1 cellular context compared by ENCODE assay signal in genomic region chr2:236545248-236545658, GRCh38.
TF ChIP-seq lines count a peak whose summit lies in the region.

No MANE protein-coding gene starts in this region.

TF ChIP-seq in GM12878, 131 proteins besides CTCF, POLR2A, EP300 and RAD21 (continued from another document and continues in another):
- TF ChIP-seq BCLAF1 (IDR thresholded peaks at IDR 0.05) = peak; percentile 64; the same call in 1 of the 2 replicates
- no peak for TF ChIP-seq PRDM15 (CRISPR knock-in tag; IDR thresholded peaks at IDR 0.05)
- peak; percentile 67 for TF ChIP-seq IKZF1 (conservative IDR thresholded peaks at IDR 0.05)
- peak; percentile 48 for TF ChIP-seq CREM (IDR thresholded peaks at IDR 0.05; ENCODE audit: low read depth)
- TF ChIP-seq JUND (IDR thresholded peaks at IDR 0.05; ENCODE audit: low read depth, low read length) = peak; percentile 49; the same call in 1 of the 2 replicates
- TF ChIP-seq NFIC (IDR thresholded peaks at IDR 0.05; ENCODE audit: low read depth, low read length) = peak; percentile 54; the same call in 1 of the 2 replicates
- no peak for TF ChIP-seq MYC (IDR thresholded peaks at IDR 0.05; ENCODE audit: insufficient read depth, insufficient read length, insufficient replicate concordance, low read length, severe bottlenecking)
- TF ChIP-seq CHD2 (IDR thresholded peaks at IDR 0.05; ENCODE audit: borderline replicate concordance, low read depth, low read length) = 0 out of 2 replicates have a peak, but pooled peaks have one; percentile 8
- TF ChIP-seq ZBTB11 (CRISPR knock-in tag; IDR thresholded peaks at IDR 0.05) = no peak
- peak; percentile 82 for TF ChIP-seq PAX5 (IDR thresholded peaks at IDR 0.05; ENCODE audit: borderline replicate concordance, low read depth, low read length)
- no peak for TF ChIP-seq SUPT20H (IDR thresholded peaks at IDR 0.05; ENCODE audit: borderline replicate concordance, control insufficient read depth, low read depth, low read length)
- TF ChIP-seq SUZ12 (IDR thresholded peaks at IDR 0.05; ENCODE audit: unreplicated experiment) = no peak
- TF ChIP-seq FOXK2 (IDR thresholded peaks at IDR 0.05) = peak; percentile 57; the same call in 1 of the 2 replicates
- TF ChIP-seq TCF12 (IDR thresholded peaks at IDR 0.05; ENCODE audit: low read depth, low read length) = 0 out of 2 replicates have a peak, but pooled peaks have one; percentile 38
- 0 out of 2 replicates have a peak, but pooled peaks have one; percentile 11 for TF ChIP-seq ZNF592 (IDR thresholded peaks at IDR 0.05)
- TF ChIP-seq BMI1 (IDR thresholded peaks at IDR 0.05; ENCODE audit: borderline replicate concordance) = 0 out of 2 replicates have a peak, but pooled peaks have one; percentile 3
- TF ChIP-seq MLLT1 (IDR thresholded peaks at IDR 0.05) = peak; percentile 12; the same call in 1 of the 2 replicates
- no peak for TF ChIP-seq ASH2L (IDR thresholded peaks at IDR 0.05; ENCODE audit: borderline replicate concordance, low read depth)
- TF ChIP-seq ATF7 (IDR thresholded peaks at IDR 0.05; ENCODE audit: low read depth) = peak; percentile 70
- peak in 1 of 2 experiments; percentile 95; a peak in 2 of 4 replicates for TF ChIP-seq ETV6 (conservative IDR thresholded peaks at IDR 0.05 in 1 of 2, IDR thresholded peaks at IDR 0.05 in 1 of 2; ENCODE audit: borderline replicate concordance in 1 of 2, low read depth in 1 of 2)
- TF ChIP-seq CBX3 (IDR thresholded peaks at IDR 0.05; ENCODE audit: borderline replicate concordance, low read depth) = no peak
- peak; percentile 65 for TF ChIP-seq EED (IDR thresholded peaks at IDR 0.05; ENCODE audit: low read depth)
- peak; percentile 5 for TF ChIP-seq MEF2B (IDR thresholded peaks at IDR 0.05; ENCODE audit: partially characterized antibody, poor library complexity, severe bottlenecking)
- peak; percentile 42; the same call in 1 of the 2 replicates for TF ChIP-seq POLR2AphosphoS5 (IDR thresholded peaks at IDR 0.05; ENCODE audit: low read length)
- peak; percentile 64 for TF ChIP-seq BCL3 (IDR thresholded peaks at IDR 0.05; ENCODE audit: borderline replicate concordance, insufficient read depth, low read depth, low read length, poor library complexity, severe bottlenecking)
- TF ChIP-seq TAF1 (IDR thresholded peaks at IDR 0.05; ENCODE audit: borderline replicate concordance, low read depth, low read length) = peak; percentile 80
- TF ChIP-seq GATAD2B (conservative IDR thresholded peaks at IDR 0.05; ENCODE audit: low read depth) = no peak; the same call in 1 of the 2 replicates
- no peak for TF ChIP-seq ZNF217 (IDR thresholded peaks at IDR 0.05)
- TF ChIP-seq DPF2 (IDR thresholded peaks at IDR 0.05) = peak; percentile 59
- no peak for TF ChIP-seq HCFC1 (IDR thresholded peaks at IDR 0.05; ENCODE audit: low read length)
- peak; percentile 12 for TF ChIP-seq SKIL (IDR thresholded peaks at IDR 0.05; ENCODE audit: low read depth, poor library complexity, severe bottlenecking)
- TF ChIP-seq MEF2A (IDR thresholded peaks at IDR 0.05; ENCODE audit: insufficient read depth, low read depth, low read length) = 0 out of 2 replicates have a peak, but pooled peaks have one; percentile 15
- no peak for TF ChIP-seq RAD51 (IDR thresholded peaks at IDR 0.05)
- peak; percentile 10 to 13 for TF ChIP-seq IKZF2 (IDR thresholded peaks at IDR 0.05)
- TF ChIP-seq EZH2 (IDR thresholded peaks at IDR 0.05; ENCODE audit: borderline replicate concordance, control insufficient read depth, low read depth, low read length) = no peak
- no peak for TF ChIP-seq BRCA1 (IDR thresholded peaks at IDR 0.05; ENCODE audit: low read depth, low read length)
- 0 out of 2 replicates have a peak, but pooled peaks have one; percentile 31 for TF ChIP-seq TBL1XR1 (IDR thresholded peaks at IDR 0.05; ENCODE audit: low read depth, low read length)
- TF ChIP-seq MTA3 (IDR thresholded peaks at IDR 0.05; ENCODE audit: borderline replicate concordance, low read length) = no peak
- TF ChIP-seq YY1 (IDR thresholded peaks at IDR 0.05; ENCODE audit: low read depth, low read length) = no peak
- TF ChIP-seq ATF3 (IDR thresholded peaks at IDR 0.05; ENCODE audit: borderline replicate concordance, extremely low read depth, low read depth, low read length) = no peak
